ENCODE assay signal across 14 cellular contexts in the genomic region with DNA sequence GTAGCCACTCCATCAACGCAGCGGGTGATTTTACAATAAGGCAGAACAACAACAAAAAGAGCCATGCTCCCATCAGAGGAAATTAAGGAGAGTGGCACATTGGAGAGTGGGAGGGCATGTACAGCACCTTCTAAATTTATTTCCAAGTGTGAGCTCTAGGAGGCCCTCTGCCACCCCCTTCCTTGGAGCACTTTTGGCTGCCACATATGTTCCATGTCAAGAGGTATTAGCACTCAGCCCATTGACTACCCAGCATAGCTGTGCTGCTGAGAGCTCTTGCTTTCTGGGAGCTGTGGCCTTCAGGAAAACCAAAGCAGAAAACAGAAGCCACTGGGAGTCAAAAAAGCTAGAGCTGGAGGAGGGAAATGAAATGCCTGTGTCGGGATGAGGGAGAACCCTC.
A peak's percentile ranks its signal among the peaks of the same experiment; 100 is the strongest.
DNase-seq lines count a peak whose midpoint lies in the region; ATAC-seq and TF ChIP-seq lines count a peak whose summit lies in the region.
"Had no signal": no experiment of that assay in that cellular context is flagged by ENCODE, and none has a peak within 500 bp of the region (broad histone marks: within the 10 kb centered on the region; RNA-seq: fewer than 3 reads in every experiment).

No MANE protein-coding gene starts in this region.

- no peaks in the 10 kb centered on the region for H3K9me3 Mint-ChIP-seq in WTC11
- H3K9me3 Mint-ChIP-seq: CD8-positive, alpha-beta memory T cell; HFFc6 had no signal

- ATAC-seq in left ventricle myocardium superior (peak; percentile 92), WTC11 (no peak)

- H3K36me3 Mint-ChIP-seq in WTC11, result no peaks in the 10 kb centered on the region
- H3K36me3 Mint-ChIP-seq: CD8-positive, alpha-beta memory T cell had no signal

- CTCF ChIA-PET in WTC11 (lab: Charles Lee), result interaction anchor here (1.5 kb wide), 1 partner anchor 21 kb away, joined by 4 read pairs; no protein-coding TSS in a partner anchor

- intact Hi-C loops in left ventricle myocardium superior (cut with micrococcal nuclease), result no loop called here

- no peak for TF ChIP-seq CTCF in WTC11 (IDR thresholded peaks at IDR 0.05)

- POLR2A ChIA-PET in WTC11 (lab: Charles Lee), result no interaction called here

- peaks cover 10% of the 10 kb centered on the region; the same call in 1 of the 2 replicates for H3K4me1 Mint-ChIP-seq in WTC11
- H3K4me1 Mint-ChIP-seq: CD8-positive, alpha-beta memory T cell had no signal

- peak; percentile 29 for DNase-seq in DMS 273 (lab: John Stamatoyannopoulos, UW; ENCODE audit: unreplicated experiment)
- DNase-seq in DMS 273 treated with DMSO at 0.1 percent for 48 hours (lab: John Stamatoyannopoulos, UW), result no peak
- peak; percentile 19 for DNase-seq in Ammon's horn (ENCODE audit: low spot score)
- DNase-seq in cerebellar nuclear complex (lab: John Stamatoyannopoulos, UW), result peak; percentile 89 to 96
- DNase-seq in left ventricle myocardium superior, result no peak
- no peak for DNase-seq in NCI-H345 treated with DMSO at 0.1 percent for 48 hours (lab: John Stamatoyannopoulos, UW; ENCODE audit: unreplicated experiment)
- DNase-seq in OCI-M2 (lab: John Stamatoyannopoulos, UW; ENCODE audit: unreplicated experiment), result no peak
- no peak for DNase-seq in WTC11 (ENCODE audit: low spot score)
- DNase-seq: Caco-2; CD8-positive, alpha-beta memory T cell; EL; GDM1; HCEC 1CT; HFFc6 had no signal

- no peak overlapping the region for H3K4me3 Mint-ChIP-seq in WTC11
- H3K4me3 Mint-ChIP-seq: CD8-positive, alpha-beta memory T cell; HFFc6 had no signal

- no peaks in the 10 kb centered on the region; the same call in 1 of the 2 replicates for H3K27me3 Mint-ChIP-seq in WTC11 (ENCODE audit: low read depth)

- H3K27ac Mint-ChIP-seq in WTC11, result no peak overlapping the region
- H3K27ac Mint-ChIP-seq: CD8-positive, alpha-beta memory T cell; HFFc6 had no signal

TF ChIP-seq in WTC11, 78 proteins besides CTCF, POLR2A, EP300 and RAD21:
- TF ChIP-seq, protein P1, sequence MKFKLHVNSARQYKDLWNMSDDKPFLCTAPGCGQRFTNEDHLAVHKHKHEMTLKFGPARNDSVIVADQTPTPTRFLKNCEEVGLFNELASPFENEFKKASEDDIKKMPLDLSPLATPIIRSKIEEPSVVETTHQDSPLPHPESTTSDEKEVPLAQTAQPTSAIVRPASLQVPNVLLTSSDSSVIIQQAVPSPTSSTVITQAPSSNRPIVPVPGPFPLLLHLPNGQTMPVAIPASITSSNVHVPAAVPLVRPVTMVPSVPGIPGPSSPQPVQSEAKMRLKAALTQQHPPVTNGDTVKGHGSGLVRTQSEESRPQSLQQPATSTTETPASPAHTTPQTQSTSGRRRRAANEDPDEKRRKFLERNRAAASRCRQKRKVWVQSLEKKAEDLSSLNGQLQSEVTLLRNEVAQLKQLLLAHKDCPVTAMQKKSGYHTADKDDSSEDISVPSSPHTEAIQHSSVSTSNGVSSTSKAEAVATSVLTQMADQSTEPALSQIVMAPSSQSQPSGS (CRISPR knock-in tag; IDR thresholded peaks at IDR 0.05; ENCODE audit: borderline replicate concordance, low read depth), result no peak
- TF ChIP-seq ZNF317 (CRISPR knock-in tag; IDR thresholded peaks at IDR 0.05; ENCODE audit: borderline replicate concordance, low read depth) (no peak), FOXJ3 (CRISPR knock-in tag; IDR thresholded peaks at IDR 0.05; ENCODE audit: borderline replicate concordance) (no peak), ZNF121 (CRISPR knock-in tag; IDR thresholded peaks at IDR 0.05) (no peak), RORB (CRISPR knock-in tag; IDR thresholded peaks at IDR 0.05) (no peak), FOXK1 (CRISPR knock-in tag; IDR thresholded peaks at IDR 0.05) (no peak), NR1H2 (CRISPR knock-in tag; IDR thresholded peaks at IDR 0.05) (no peak), PRRX2 (CRISPR knock-in tag; IDR thresholded peaks at IDR 0.05) (no peak), RELA (CRISPR knock-in tag; IDR thresholded peaks at IDR 0.05; ENCODE audit: borderline replicate concordance) (no peak), SP1 (CRISPR knock-in tag; conservative IDR thresholded peaks at IDR 0.05) (no peak), CREB1 (CRISPR knock-in tag; IDR thresholded peaks at IDR 0.05) (no peak), NFATC4 (CRISPR knock-in tag; IDR thresholded peaks at IDR 0.05) (no peak), PRDM15 (CRISPR knock-in tag; IDR thresholded peaks at IDR 0.05) (no peak)
- TF ChIP-seq, protein P2, sequence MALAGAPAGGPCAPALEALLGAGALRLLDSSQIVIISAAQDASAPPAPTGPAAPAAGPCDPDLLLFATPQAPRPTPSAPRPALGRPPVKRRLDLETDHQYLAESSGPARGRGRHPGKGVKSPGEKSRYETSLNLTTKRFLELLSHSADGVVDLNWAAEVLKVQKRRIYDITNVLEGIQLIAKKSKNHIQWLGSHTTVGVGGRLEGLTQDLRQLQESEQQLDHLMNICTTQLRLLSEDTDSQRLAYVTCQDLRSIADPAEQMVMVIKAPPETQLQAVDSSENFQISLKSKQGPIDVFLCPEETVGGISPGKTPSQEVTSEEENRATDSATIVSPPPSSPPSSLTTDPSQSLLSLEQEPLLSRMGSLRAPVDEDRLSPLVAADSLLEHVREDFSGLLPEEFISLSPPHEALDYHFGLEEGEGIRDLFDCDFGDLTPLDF (CRISPR knock-in tag; IDR thresholded peaks at IDR 0.05), result no peak
- TF ChIP-seq, protein P3, sequence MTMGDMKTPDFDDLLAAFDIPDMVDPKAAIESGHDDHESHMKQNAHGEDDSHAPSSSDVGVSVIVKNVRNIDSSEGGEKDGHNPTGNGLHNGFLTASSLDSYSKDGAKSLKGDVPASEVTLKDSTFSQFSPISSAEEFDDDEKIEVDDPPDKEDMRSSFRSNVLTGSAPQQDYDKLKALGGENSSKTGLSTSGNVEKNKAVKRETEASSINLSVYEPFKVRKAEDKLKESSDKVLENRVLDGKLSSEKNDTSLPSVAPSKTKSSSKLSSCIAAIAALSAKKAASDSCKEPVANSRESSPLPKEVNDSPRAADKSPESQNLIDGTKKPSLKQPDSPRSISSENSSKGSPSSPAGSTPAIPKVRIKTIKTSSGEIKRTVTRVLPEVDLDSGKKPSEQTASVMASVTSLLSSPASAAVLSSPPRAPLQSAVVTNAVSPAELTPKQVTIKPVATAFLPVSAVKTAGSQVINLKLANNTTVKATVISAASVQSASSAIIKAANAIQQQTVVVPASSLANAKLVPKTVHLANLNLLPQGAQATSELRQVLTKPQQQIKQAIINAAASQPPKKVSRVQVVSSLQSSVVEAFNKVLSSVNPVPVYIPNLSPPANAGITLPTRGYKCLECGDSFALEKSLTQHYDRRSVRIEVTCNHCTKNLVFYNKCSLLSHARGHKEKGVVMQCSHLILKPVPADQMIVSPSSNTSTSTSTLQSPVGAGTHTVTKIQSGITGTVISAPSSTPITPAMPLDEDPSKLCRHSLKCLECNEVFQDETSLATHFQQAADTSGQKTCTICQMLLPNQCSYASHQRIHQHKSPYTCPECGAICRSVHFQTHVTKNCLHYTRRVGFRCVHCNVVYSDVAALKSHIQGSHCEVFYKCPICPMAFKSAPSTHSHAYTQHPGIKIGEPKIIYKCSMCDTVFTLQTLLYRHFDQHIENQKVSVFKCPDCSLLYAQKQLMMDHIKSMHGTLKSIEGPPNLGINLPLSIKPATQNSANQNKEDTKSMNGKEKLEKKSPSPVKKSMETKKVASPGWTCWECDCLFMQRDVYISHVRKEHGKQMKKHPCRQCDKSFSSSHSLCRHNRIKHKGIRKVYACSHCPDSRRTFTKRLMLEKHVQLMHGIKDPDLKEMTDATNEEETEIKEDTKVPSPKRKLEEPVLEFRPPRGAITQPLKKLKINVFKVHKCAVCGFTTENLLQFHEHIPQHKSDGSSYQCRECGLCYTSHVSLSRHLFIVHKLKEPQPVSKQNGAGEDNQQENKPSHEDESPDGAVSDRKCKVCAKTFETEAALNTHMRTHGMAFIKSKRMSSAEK (CRISPR knock-in tag; IDR thresholded peaks at IDR 0.05; ENCODE audit: borderline replicate concordance), result no peak
- TF ChIP-seq, protein P4, sequence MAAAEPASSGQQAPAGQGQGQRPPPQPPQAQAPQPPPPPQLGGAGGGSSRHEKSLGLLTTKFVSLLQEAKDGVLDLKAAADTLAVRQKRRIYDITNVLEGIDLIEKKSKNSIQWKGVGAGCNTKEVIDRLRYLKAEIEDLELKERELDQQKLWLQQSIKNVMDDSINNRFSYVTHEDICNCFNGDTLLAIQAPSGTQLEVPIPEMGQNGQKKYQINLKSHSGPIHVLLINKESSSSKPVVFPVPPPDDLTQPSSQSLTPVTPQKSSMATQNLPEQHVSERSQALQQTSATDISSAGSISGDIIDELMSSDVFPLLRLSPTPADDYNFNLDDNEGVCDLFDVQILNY (CRISPR knock-in tag; IDR thresholded peaks at IDR 0.05), result no peak

Comparison
In these comparisons a context has a peak if more than half of its experiments do, and no peak if none do; other contexts are left out.
1. DNase-seq: peak in DMS 273 (single experiment), Ammon's horn (single experiment) and cerebellar nuclear complex (2 of 2); none in DMS 273 treated with DMSO at 0.1 percent for 48 hours (single experiment), left ventricle myocardium superior (single experiment), NCI-H345 treated with DMSO at 0.1 percent for 48 hours (single experiment), OCI-M2 (single experiment) and WTC11 (single experiment).